Comparison of ENCODE assay signal across 9 cellular contexts in the genomic region with DNA sequence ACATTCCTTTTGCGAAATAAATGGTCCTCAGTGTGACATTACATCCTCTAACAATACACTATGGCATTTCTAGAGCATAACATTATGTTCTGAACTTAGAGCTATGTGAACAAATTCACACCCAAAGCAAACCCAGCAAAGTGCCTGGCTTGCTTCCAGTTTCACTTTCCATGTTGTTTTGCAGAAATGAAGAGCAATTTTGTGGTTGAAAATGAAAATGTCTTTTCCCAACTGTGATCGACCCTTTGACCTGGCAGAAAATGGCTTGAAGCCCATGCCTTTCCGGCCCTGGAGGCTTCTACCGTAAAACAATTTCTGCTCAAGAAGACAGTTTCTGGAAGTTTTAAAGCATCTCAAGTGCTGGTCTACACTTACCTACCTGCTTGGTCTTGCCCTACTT.
DNase-seq lines count a peak whose midpoint lies in the region; ATAC-seq and TF ChIP-seq lines count a peak whose summit lies in the region.
"Had no signal": no experiment of that assay in that cellular context is flagged by ENCODE, and none has a peak within 500 bp of the region (broad histone marks: within the 10 kb centered on the region; RNA-seq: fewer than 3 reads in every experiment).

No MANE protein-coding gene starts in this region.

- peak; percentile 67 for ATAC-seq in GM19438 (IDR thresholded peaks at IDR 0.05; ENCODE audit: low read depth, unreplicated experiment)
- ATAC-seq in HG03442 (IDR thresholded peaks at IDR 0.05; ENCODE audit: unreplicated experiment) = peak; percentile 69

- peaks cover 0 to 48% (median 9%) of the 10 kb centered on the region in 4 donors for H3K4me1 ChIP-seq in stomach

- no peak overlapping the region for H3K27ac ChIP-seq in stomach

- H3K36me3 ChIP-seq in stomach = no peaks in the 10 kb centered on the region

- WGBS in stomach, 5 donors = 35 to 52% (median 42%) methylated on average over 4 of the region's 4 CpGs

- no peak for TF ChIP-seq POLR2A in stomach (IDR thresholded peaks at IDR 0.05)

- H3K9me3 ChIP-seq in stomach = no peaks in the 10 kb centered on the region

- no peaks in the 10 kb centered on the region for H3K27me3 ChIP-seq in stomach

- H3K4me3 ChIP-seq in choroid plexus epithelial cell (ENCODE audit: low read depth, low read length) (no peak overlapping the region), stomach (no peak overlapping the region)

- peak; percentile 99 for DNase-seq in choroid plexus epithelial cell (ENCODE audit: low read depth)
- peak; percentile 32 for DNase-seq in stomach
- DNase-seq in stimulated activated CD4-positive, alpha-beta T cell treated with anti-CD3 and anti-CD28 coated beads, Interleukin-2, amount 100 ng/mL, for 24 hours = no peak
- DNase-seq in DMS79 treated with DMSO at 0.1 percent for 48 hours (lab: John Stamatoyannopoulos, UW) = no peak
- DNase-seq in SKM-1 (lab: John Stamatoyannopoulos, UW; ENCODE audit: unreplicated experiment) = no peak
- no peak for DNase-seq in UCSD-AML1 (lab: John Stamatoyannopoulos, UW; ENCODE audit: unreplicated experiment)
- DNase-seq: activated naive CD8-positive, alpha-beta T cell treated with anti-CD3 and anti-CD28 coated beads, Interleukin-2, amount 10 ng/mL, durations not matched to agents 7 days and 5 days had no signal

- intact Hi-C loops in stomach (cut with DNase I; ENCODE audit: low total_unique reads) = no loop called here

- no peak for TF ChIP-seq CTCF in choroid plexus epithelial cell (conservative IDR thresholded peaks at IDR 0.05; ENCODE audit: low read depth, low read length)
- TF ChIP-seq CTCF in stomach (IDR thresholded peaks at IDR 0.05) = no peak

- TF ChIP-seq EP300 in stomach (IDR thresholded peaks at IDR 0.05) = no peak

Comparison
In these comparisons a context has a peak if more than half of its experiments do, and no peak if none do; other contexts are left out.
1. DNase-seq: peak in choroid plexus epithelial cell (single experiment) and stomach (single experiment); none in stimulated activated CD4-positive, alpha-beta T cell treated with anti-CD3 and anti-CD28 coated beads, Interleukin-2, amount 100 ng/mL, for 24 hours (0 of 2), DMS79 treated with DMSO at 0.1 percent for 48 hours (single experiment), SKM-1 (single experiment) and UCSD-AML1 (single experiment).